In the genomic region with DNA sequence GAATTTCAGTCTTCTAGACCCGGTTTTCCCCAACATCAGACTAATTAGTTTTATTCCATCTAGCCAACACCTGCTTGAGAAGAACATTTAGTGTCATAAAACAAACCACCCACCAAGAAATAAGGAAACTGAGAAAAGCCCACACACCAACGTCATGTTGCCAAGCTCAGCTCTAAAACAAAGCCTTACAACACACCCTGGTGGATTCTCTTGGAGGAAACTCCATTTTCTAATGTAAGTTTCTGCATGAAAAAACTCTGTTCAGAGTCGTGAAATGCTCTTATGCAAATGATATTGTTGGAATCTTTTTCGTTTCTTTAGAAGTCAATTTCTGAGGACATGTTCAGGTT, we compare ENCODE assay signal across 10 cellular contexts.
DNase-seq lines count a peak whose midpoint lies in the region; ATAC-seq and TF ChIP-seq lines count a peak whose summit lies in the region.
"Had no signal": no experiment of that assay in that cellular context is flagged by ENCODE, and none has a peak within 500 bp of the region (broad histone marks: within the 10 kb centered on the region; RNA-seq: fewer than 3 reads in every experiment).

No MANE protein-coding gene starts in this region.

- H3K4me1 ChIP-seq in BE2C, result no peaks in the 10 kb centered on the region

- H3K9ac ChIP-seq in neural cell (ENCODE audit: low read length), result no peak overlapping the region

- no peaks in the 10 kb centered on the region for H4K20me1 ChIP-seq in neural cell (ENCODE audit: insufficient read depth)

- no peak for TF ChIP-seq EP300 in neural cell (conservative IDR thresholded peaks at IDR 0.05; ENCODE audit: poor library complexity, severe bottlenecking)

- TF ChIP-seq RAD21 in neural cell (conservative IDR thresholded peaks at IDR 0.05), result no peak

- H3K36me3 ChIP-seq in neural cell (ENCODE audit: insufficient read depth, low read length), result no peaks in the 10 kb centered on the region
- H3K36me3 ChIP-seq in BE2C, result no peaks in the 10 kb centered on the region
- H3K36me3 ChIP-seq: tibial nerve had no signal

- no peaks in the 10 kb centered on the region for H3K9me2 ChIP-seq in neural cell (ENCODE audit: insufficient read depth, low read length)

- no peak overlapping the region for H3K4me3 ChIP-seq in neural cell (ENCODE audit: low read length)
- no peak overlapping the region for H3K4me3 ChIP-seq in BE2C (ENCODE audit: low read depth, low read length)
- H3K4me3 ChIP-seq: tibial nerve had no signal

- H3K79me2 ChIP-seq in neural cell (replicated peaks; ENCODE audit: insufficient read depth, low read length), result no peaks in the 10 kb centered on the region

- no peak overlapping the region for H3K4me3 Mint-ChIP-seq in immature natural killer cell

- no peaks in the 10 kb centered on the region for H3K9me3 ChIP-seq in neural cell (ENCODE audit: low read length)
- H3K9me3 ChIP-seq in BE2C, result no peaks in the 10 kb centered on the region
- H3K9me3 ChIP-seq: tibial nerve had no signal

- no peak overlapping the region for H3K27ac ChIP-seq in neural cell (ENCODE audit: low read length)
- H3K27ac ChIP-seq: tibial nerve had no signal

- H3K27me3 Mint-ChIP-seq in immature natural killer cell (ENCODE audit: low read depth in 3 of 3), result peaks cover 0 to 9% (median 5%) of the 10 kb centered on the region in 3 donors

- no peak overlapping the region for H3K27ac Mint-ChIP-seq in immature natural killer cell

- no peaks in the 10 kb centered on the region for H3K36me3 Mint-ChIP-seq in immature natural killer cell

- peak; percentile 7 for DNase-seq in SKM-1 treated with dmso at 0.1 percent for 144 hours (lab: John Stamatoyannopoulos, UW; ENCODE audit: unreplicated experiment)
- no peak for DNase-seq in SKM-1 (lab: John Stamatoyannopoulos, UW; ENCODE audit: unreplicated experiment)
- DNase-seq in BE2C, result no peak
- no peak for DNase-seq in immature natural killer cell
- DNase-seq: KG1 had no signal

- H3K9me3 Mint-ChIP-seq in immature natural killer cell, result no peaks in the 10 kb centered on the region

- H2AFZ ChIP-seq in neural cell (ENCODE audit: low read depth, low read length), result no peak overlapping the region

- H3K27me3 ChIP-seq in neural cell (ENCODE audit: insufficient read depth, low read depth, low read length) (no peaks in the 10 kb centered on the region), BE2C (no peaks in the 10 kb centered on the region)
- H3K27me3 ChIP-seq: tibial nerve had no signal

- no peak for TF ChIP-seq CTCF in neural cell (IDR thresholded peaks at IDR 0.05; ENCODE audit: poor library complexity, severe bottlenecking)
- no peak for TF ChIP-seq CTCF in BE2C (IDR thresholded peaks at IDR 0.05; ENCODE audit: low read depth, low read length)

- no peaks in the 10 kb centered on the region for H3K4me1 Mint-ChIP-seq in immature natural killer cell

- peaks cover 3% of the 10 kb centered on the region for H3F3A ChIP-seq in neural cell (ENCODE audit: insufficient read depth, low read length, poor library complexity, severe bottlenecking)

- no peak overlapping the region for H3K4me2 ChIP-seq in neural cell (ENCODE audit: low read length)

- ATAC-seq in GM21717 (IDR thresholded peaks at IDR 0.05; ENCODE audit: unreplicated experiment) (peak; percentile 69), HG03175 (IDR thresholded peaks at IDR 0.05; ENCODE audit: unreplicated experiment) (peak; percentile 42), HG03460 (IDR thresholded peaks at IDR 0.05; ENCODE audit: unreplicated experiment) (no peak)

TF ChIP-seq in neural cell, 6 proteins besides CTCF, POLR2A, EP300 and RAD21:
- TF ChIP-seq REST (IDR thresholded peaks at IDR 0.05; ENCODE audit: borderline replicate concordance), result no peak
- peak; percentile 56 for TF ChIP-seq SMC3 (conservative IDR thresholded peaks at IDR 0.05; ENCODE audit: poor library complexity)
- TF ChIP-seq POLR2AphosphoS5 (IDR thresholded peaks at IDR 0.05), result no peak
- no peak for TF ChIP-seq EZH2 (IDR thresholded peaks at IDR 0.05; ENCODE audit: borderline replicate concordance, insufficient read depth, low read length, poor library complexity, severe bottlenecking)
- no peak for TF ChIP-seq TAF1 (IDR thresholded peaks at IDR 0.05; ENCODE audit: low read depth)
- no peak for TF ChIP-seq MXI1 (conservative IDR thresholded peaks at IDR 0.05; ENCODE audit: poor library complexity, severe bottlenecking)
TF ChIP-seq in neural cell: peak in this region for 1.
